Comparison of ENCODE assay signal across 16 cellular contexts in the genomic region with DNA sequence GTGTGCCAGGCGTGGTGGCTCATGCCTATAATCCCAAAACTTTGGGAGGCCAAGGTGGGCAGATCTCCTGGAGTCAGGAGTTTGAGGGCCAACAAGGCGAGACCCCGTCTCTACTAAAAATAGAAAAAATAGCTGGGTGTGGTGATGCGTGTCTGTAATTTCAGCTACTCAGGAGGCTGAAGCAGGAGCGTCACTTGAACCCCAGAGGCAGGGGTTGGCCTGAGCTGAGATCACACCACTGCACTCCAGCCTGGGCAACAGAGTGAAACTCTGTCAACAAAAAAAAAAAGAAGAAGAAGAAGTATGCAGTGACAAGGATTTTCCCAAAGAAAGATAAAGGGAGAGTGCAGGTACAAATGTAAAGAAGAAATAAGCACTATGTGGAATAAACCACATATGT.
DNase-seq lines count a peak whose midpoint lies in the region; ATAC-seq and TF ChIP-seq lines count a peak whose summit lies in the region.
"Had no signal": no experiment of that assay in that cellular context is flagged by ENCODE, and none has a peak within 500 bp of the region (broad histone marks: within the 10 kb centered on the region; RNA-seq: fewer than 3 reads in every experiment).

No MANE protein-coding gene starts in this region.

- intact Hi-C loops in CD14-positive monocyte (cut with micrococcal nuclease): loop anchor here (2.0 to 5.0 kb wide), 5 partner anchors 19 to 191 kb away; no protein-coding TSS in a partner anchor

- H3K27me3 ChIP-seq in SU-DHL-6 (ENCODE audit: low read length): no peaks in the 10 kb centered on the region
- H3K27me3 ChIP-seq: SJCRH30 had no signal

- no peak overlapping the region; the same call in 1 of the 2 replicates for H3K27ac ChIP-seq in SU-DHL-6 (ENCODE audit: low read depth, low read length)
- H3K27ac ChIP-seq: A549, SJCRH30 had no signal

- H3K4me1 Mint-ChIP-seq in CD14-positive monocyte: peaks cover 75% of the 10 kb centered on the region
- peaks cover 74% of the 10 kb centered on the region for H3K4me1 Mint-ChIP-seq in stimulated activated memory B cell treated with anti-CD40 and anti-IgM and Interleukin-4, amounts not matched to agents 10 μg/mL and 1 μg/mL and 100 μg/mL, for 72 hours

- no peaks in the 10 kb centered on the region for H3K9me2 ChIP-seq in SU-DHL-6 (replicated peaks; ENCODE audit: insufficient read depth, low read length)

- TF ChIP-seq CTCF in CD14-positive monocyte (IDR thresholded peaks at IDR 0.05) (no peak), SU-DHL-6 (IDR thresholded peaks at IDR 0.05; ENCODE audit: insufficient read depth, low read length, poor library complexity, severe bottlenecking) (no peak)

- DNase-seq in CD14-positive monocyte (ENCODE audit: low spot score): no peak
- peak; percentile 60 for DNase-seq in left kidney (ENCODE audit: low read depth, low spot score)
- no peak for DNase-seq in GF-D8 (lab: John Stamatoyannopoulos, UW)
- DNase-seq: C1 segment of cervical spinal cord, NCI-H1436, NCI-H1930, NCI-H345, NCI-H524 treated with DMSO at 0.1 percent for 48 hours, SJCRH30 had no signal

- peaks cover 2 to 6% (median 3%) of the 10 kb centered on the region in 3 donors for H3K27me3 Mint-ChIP-seq in CD14-positive monocyte (ENCODE audit: low read depth in 3 of 3)
- peaks cover 24% of the 10 kb centered on the region for H3K27me3 Mint-ChIP-seq in stimulated activated memory B cell treated with anti-CD40 and anti-IgM and Interleukin-4, amounts not matched to agents 10 μg/mL and 1 μg/mL and 100 μg/mL, for 72 hours

- H3K9me3 Mint-ChIP-seq in CD14-positive monocyte: peaks cover 2 to 6% (median 4%) of the 10 kb centered on the region in 7 donors
- peaks cover 3% of the 10 kb centered on the region for H3K9me3 Mint-ChIP-seq in stimulated activated memory B cell treated with anti-CD40 and anti-IgM and Interleukin-4, amounts not matched to agents 10 μg/mL and 1 μg/mL and 100 μg/mL, for 72 hours

- H3K27ac Mint-ChIP-seq in CD14-positive monocyte: peak overlapping the region; percentile 95 to 99 (median 99)
- H3K27ac Mint-ChIP-seq in stimulated activated memory B cell treated with anti-CD40 and anti-IgM and Interleukin-4, amounts not matched to agents 10 μg/mL and 1 μg/mL and 100 μg/mL, for 72 hours: peak overlapping the region; percentile 38
- H3K27ac Mint-ChIP-seq: GM23338 had no signal

- no peak overlapping the region for H2AFZ ChIP-seq in SU-DHL-6 (ENCODE audit: low read depth, low read length, severe bottlenecking)
- H2AFZ ChIP-seq: GM23338 had no signal

- H3K36me3 Mint-ChIP-seq in CD14-positive monocyte: peaks cover 23 to 44% of the 10 kb centered on the region in 2 donors
- H3K36me3 Mint-ChIP-seq in stimulated activated memory B cell treated with anti-CD40 and anti-IgM and Interleukin-4, amounts not matched to agents 10 μg/mL and 1 μg/mL and 100 μg/mL, for 72 hours: no peaks in the 10 kb centered on the region

- H3K9ac ChIP-seq in SU-DHL-6 (ENCODE audit: low read length): no peak overlapping the region

- no peak for ATAC-seq in stimulated activated memory B cell treated with anti-CD40 and anti-IgM and Interleukin-4, amounts not matched to agents 10 μg/mL and 1 μg/mL and 100 μg/mL, for 72 hours
- ATAC-seq in GM18868 (IDR thresholded peaks at IDR 0.05; ENCODE audit: unreplicated experiment) (no peak), HG02970 (IDR thresholded peaks at IDR 0.05; ENCODE audit: low FRiP score, unreplicated experiment) (no peak)
- ATAC-seq: A549, GM23338, HCT116 had no signal

- H4K20me1 ChIP-seq in SU-DHL-6 (ENCODE audit: low read depth, low read length): no peaks in the 10 kb centered on the region

- H3K4me3 ChIP-seq in SU-DHL-6 (ENCODE audit: insufficient read depth, low read length, poor library complexity, severe bottlenecking): no peak overlapping the region
- H3K4me3 ChIP-seq: A549, GM23338, SJCRH30 had no signal

- H3F3A ChIP-seq in SU-DHL-6 (ENCODE audit: insufficient read depth): peaks cover 29% of the 10 kb centered on the region

- H3K36me3 ChIP-seq in SU-DHL-6 (ENCODE audit: low read length): no peaks in the 10 kb centered on the region
- H3K36me3 ChIP-seq: SJCRH30 had no signal

- no peak overlapping the region for H3K4me3 Mint-ChIP-seq in CD14-positive monocyte
- peak overlapping the region; percentile 45 for H3K4me3 Mint-ChIP-seq in stimulated activated memory B cell treated with anti-CD40 and anti-IgM and Interleukin-4, amounts not matched to agents 10 μg/mL and 1 μg/mL and 100 μg/mL, for 72 hours
- H3K4me3 Mint-ChIP-seq: GM23338 had no signal

- peak overlapping the region; percentile 40 for H3K4me2 ChIP-seq in SU-DHL-6 (ENCODE audit: low read depth, low read length, poor library complexity, severe bottlenecking)
- H3K4me2 ChIP-seq: A549, GM23338 had no signal

- no peaks in the 10 kb centered on the region for H3K79me2 ChIP-seq in SU-DHL-6 (ENCODE audit: insufficient read depth, low read length)

- no peaks in the 10 kb centered on the region for H3K9me3 ChIP-seq in SU-DHL-6 (ENCODE audit: insufficient read depth, low read length)
- H3K9me3 ChIP-seq: SJCRH30 had no signal
